17 cellular contexts compared by ENCODE assay signal in the genomic region with DNA sequence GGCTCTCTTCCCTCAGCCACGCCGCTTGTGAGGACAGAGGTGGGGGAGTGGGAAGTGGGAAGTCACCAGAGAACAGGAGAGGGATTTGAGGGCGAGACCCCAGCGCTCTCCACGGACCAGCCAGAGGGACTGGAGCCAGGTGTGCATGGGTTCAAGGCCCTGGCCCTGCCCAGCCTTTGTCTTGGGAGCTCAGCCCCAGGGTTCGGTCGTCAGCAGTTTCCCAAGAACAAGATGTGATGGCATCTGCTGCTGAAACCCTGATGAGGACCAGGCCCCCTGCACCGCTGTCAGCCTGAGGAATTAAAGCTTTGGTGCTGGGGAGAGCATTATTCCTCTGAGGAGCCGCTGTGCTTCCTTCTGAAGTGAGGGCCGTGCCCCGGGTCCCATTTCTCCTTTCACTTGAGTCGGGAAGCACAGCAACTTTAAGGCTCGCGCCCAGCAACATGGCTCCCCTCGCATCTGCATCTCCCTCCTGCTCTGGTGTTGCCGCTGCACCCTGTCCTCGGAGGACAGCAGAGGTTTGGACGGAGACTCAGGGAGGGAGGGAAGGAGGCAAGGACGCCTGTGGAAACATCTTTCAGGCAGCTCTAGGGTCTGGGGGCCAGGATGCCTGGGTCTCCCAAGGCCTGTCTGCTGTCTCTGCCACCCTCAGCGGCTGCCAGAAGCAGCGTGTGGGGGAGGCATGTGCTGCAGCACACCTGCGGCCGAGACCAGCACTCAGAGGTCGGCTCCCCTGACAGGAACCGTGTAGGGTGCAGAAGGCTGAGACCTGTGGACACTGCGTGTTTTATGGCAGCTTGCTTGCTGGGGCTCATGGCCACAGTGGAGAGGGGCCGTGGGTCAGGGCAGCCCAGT. TPM values are rescaled to one million over a fixed set of nuclear protein-coding genes. Genes with fewer than 3 reads are reported as not detected.
DNase-seq lines count a peak whose midpoint lies in the region; ATAC-seq and TF ChIP-seq lines count a peak whose summit lies in the region.
"Had no signal": no experiment of that assay in that cellular context is flagged by ENCODE, and none has a peak within 500 bp of the region (broad histone marks: within the 10 kb centered on the region; RNA-seq: fewer than 3 reads in every experiment).

No MANE protein-coding gene starts in this region.

- no peaks in the 10 kb centered on the region for H3K27me3 ChIP-seq in ovary
- H3K27me3 ChIP-seq: hepatocyte had no signal

- peak overlapping the region; percentile 71 for H3K4me3 Mint-ChIP-seq in activated naive CD8-positive, alpha-beta T cell treated with anti-CD3 and anti-CD28 coated beads, Interleukin-2, amount 10 ng/mL, durations not matched to agents 7 days and 5 days
- H3K4me3 Mint-ChIP-seq: stimulated activated naive CD8-positive, alpha-beta T cell treated with anti-CD3 and anti-CD28 coated beads, Interleukin-15, Interleukin-2, amounts not matched to agents 100 ng/mL and 50 ng/mL, for 24 hours had no signal

- H3K27me3 Mint-ChIP-seq in activated naive CD8-positive, alpha-beta T cell treated with anti-CD3 and anti-CD28 coated beads, Interleukin-2, amount 10 ng/mL, durations not matched to agents 7 days and 5 days: peaks cover 5% of the 10 kb centered on the region

- no peaks in the 10 kb centered on the region for H3K9me3 Mint-ChIP-seq in activated naive CD8-positive, alpha-beta T cell treated with anti-CD3 and anti-CD28 coated beads, Interleukin-2, amount 10 ng/mL, durations not matched to agents 7 days and 5 days
- H3K9me3 Mint-ChIP-seq: stimulated activated naive CD8-positive, alpha-beta T cell treated with anti-CD3 and anti-CD28 coated beads, Interleukin-15, Interleukin-2, amounts not matched to agents 100 ng/mL and 50 ng/mL, for 24 hours had no signal

- peaks cover 52% of the 10 kb centered on the region for H3K4me1 Mint-ChIP-seq in activated naive CD8-positive, alpha-beta T cell treated with anti-CD3 and anti-CD28 coated beads, Interleukin-2, amount 10 ng/mL, durations not matched to agents 7 days and 5 days

- H3K36me3 Mint-ChIP-seq in activated naive CD8-positive, alpha-beta T cell treated with anti-CD3 and anti-CD28 coated beads, Interleukin-2, amount 10 ng/mL, durations not matched to agents 7 days and 5 days: peaks cover 23% of the 10 kb centered on the region

- TF ChIP-seq CTCF in ovary (IDR thresholded peaks at IDR 0.05): no peak

- no peaks in the 10 kb centered on the region for H3K9me3 ChIP-seq in ovary

- H3K27ac Mint-ChIP-seq in activated naive CD8-positive, alpha-beta T cell treated with anti-CD3 and anti-CD28 coated beads, Interleukin-2, amount 10 ng/mL, durations not matched to agents 7 days and 5 days: peak overlapping the region; percentile 76
- H3K27ac Mint-ChIP-seq: stimulated activated naive CD8-positive, alpha-beta T cell treated with anti-CD3 and anti-CD28 coated beads, Interleukin-15, Interleukin-2, amounts not matched to agents 100 ng/mL and 50 ng/mL, for 24 hours had no signal

- no peak for ATAC-seq in activated naive CD8-positive, alpha-beta T cell treated with anti-CD3 and anti-CD28 coated beads, Interleukin-2, amount 10 ng/mL, durations not matched to agents 7 days and 5 days (ENCODE audit: low read depth)
- ATAC-seq in HG03442 (IDR thresholded peaks at IDR 0.05; ENCODE audit: unreplicated experiment) (no peak), GM19452 (IDR thresholded peaks at IDR 0.05; ENCODE audit: unreplicated experiment) (no peak)
- ATAC-seq: SK-N-SH treated with all-trans-retinoic acid at 6 μM for 48 hours had no signal

- DNase-seq in activated T-cell treated with anti-CD3 and anti-CD28 coated beads, Interleukin-2, amount 50 U/mL, for 1 hour: peak; percentile 35
- no peak for DNase-seq in activated T-cell treated with anti-CD3 and anti-CD28 coated beads, Interleukin-2, amount 50 U/mL, for 48 hours
- DNase-seq in activated naive CD8-positive, alpha-beta T cell treated with anti-CD3 and anti-CD28 coated beads, Interleukin-2, amount 10 ng/mL, durations not matched to agents 7 days and 5 days: peak; percentile 37
- peak in 3 of 5 donors; percentile 19 to 75 (median 51) for DNase-seq in ovary
- DNase-seq: effector CD8-positive, alpha-beta T cell; NCI-H1048; NCI-H526 treated with DMSO at 0.1 percent for 48 hours; PC-9 had no signal

- H3K4me1 ChIP-seq in ovary (ENCODE audit: insufficient read depth): no peaks in the 10 kb centered on the region
- H3K4me1 ChIP-seq: parathyroid adenoma had no signal

- WGBS in ovary, 3 donors: 43 to 56% (median 54%) methylated on average over 27 of the region's 27 CpGs

- no peak for TF ChIP-seq POLR2A in ovary (IDR thresholded peaks at IDR 0.05)

- no peak overlapping the region for H3K27ac ChIP-seq in ovary
- H3K27ac ChIP-seq: hepatocyte, parathyroid adenoma, PC-9 had no signal

- no peaks in the 10 kb centered on the region for H3K36me3 ChIP-seq in ovary

- POLR2A ChIA-PET in activated naive CD8-positive, alpha-beta T cell treated with anti-CD3 and anti-CD28 coated beads, Interleukin-2, amount 10 ng/mL, durations not matched to agents 7 days and 5 days (lab: Charles Lee): interaction anchor here (0.5 to 13.4 kb wide), 10 partner anchors 8 to 121 kb away, joined by 3 to 264 read pairs (median 4); partner anchors contain the start of genes IFITM2 and NLRP6

- intact Hi-C loops in ovary (cut with DNase I): loop anchor here in 1 of 4 donors (5.0 kb wide), 1 partner anchor 217 kb away; no protein-coding TSS in a partner anchor

- H3K4me3 ChIP-seq in ovary: no peak overlapping the region
- H3K4me3 ChIP-seq: hepatocyte, PC-9 had no signal

- TF ChIP-seq EP300 in ovary (IDR thresholded peaks at IDR 0.05): no peak

RNA-seq across cellular contexts. Expression of gene IFITM5, which starts 3.7 kb away (rescaled TPM):
- not detected for total RNA-seq in activated naive CD8-positive, alpha-beta T cell treated with anti-CD3 and anti-CD28 coated beads, Interleukin-2, amount 10 ng/mL, durations not matched to agents 7 days and 5 days
- total RNA-seq in ovary: not detected
- not detected for polyA plus RNA-seq in ovary
- total RNA-seq: CD4-positive, alpha-beta memory T cell; hepatocyte; kidney epithelial cell; mononuclear cell; PC-9 had no signal
- polyA plus RNA-seq: CD4-positive, alpha-beta memory T cell; hepatocyte had no signal

RNA-seq across cellular contexts. Expression of gene PGGHG, which starts 6.7 kb away (rescaled TPM):
- total RNA-seq in activated naive CD8-positive, alpha-beta T cell treated with anti-CD3 and anti-CD28 coated beads, Interleukin-2, amount 10 ng/mL, durations not matched to agents 7 days and 5 days: 100 to 1,000 TPM; 641 to 664 TPM
- 10 to 100 TPM in 4 of 7 donors, 1 to 10 TPM in 3; 3.3 to 21.3 (median 10.6) TPM for total RNA-seq in ovary
- polyA plus RNA-seq in ovary: 1 to 10 TPM in 1 of 2 donors, under 1 TPM in 1; 0.25 to 6.1 TPM

RNA-seq across cellular contexts. Expression of gene IFITM2, which starts 12.0 kb away (rescaled TPM):
- total RNA-seq in activated naive CD8-positive, alpha-beta T cell treated with anti-CD3 and anti-CD28 coated beads, Interleukin-2, amount 10 ng/mL, durations not matched to agents 7 days and 5 days: 1,000 to 10,000 TPM; 1,890 to 1,949 TPM
- 1,000 to 10,000 TPM in 1 of 7 donors, 100 to 1,000 TPM in 6; 207 to 1,149 (median 546) TPM for total RNA-seq in ovary
- 100 to 1,000 TPM; 306 to 616 TPM for polyA plus RNA-seq in ovary

RNA-seq across cellular contexts. Expression of gene NLRP6, which starts 17.4 kb away (rescaled TPM):
- total RNA-seq in activated naive CD8-positive, alpha-beta T cell treated with anti-CD3 and anti-CD28 coated beads, Interleukin-2, amount 10 ng/mL, durations not matched to agents 7 days and 5 days: 10 to 100 TPM; 32.1 to 34.0 TPM
- 1 to 10 TPM in 1 of 7 donors, under 1 TPM in 4, not detected in 2; 0.15 to 1.1 (median 0.20) TPM for total RNA-seq in ovary
- polyA plus RNA-seq in ovary: under 1 TPM in 1 of 2 donors, not detected in 1; 0.02 TPM
- total RNA-seq: hepatocyte, kidney epithelial cell, PC-9 had no signal

RNA-seq across cellular contexts. Expression of gene IFITM1, which starts 18.3 kb away (rescaled TPM):
- 1,000 to 10,000 TPM; 1,182 to 1,374 TPM for total RNA-seq in activated naive CD8-positive, alpha-beta T cell treated with anti-CD3 and anti-CD28 coated beads, Interleukin-2, amount 10 ng/mL, durations not matched to agents 7 days and 5 days
- 100 to 1,000 TPM; 317 to 760 (median 496) TPM for total RNA-seq in ovary
- 100 to 1,000 TPM; 211 to 748 TPM for polyA plus RNA-seq in ovary

Comparison
In these comparisons a context has a peak if more than half of its experiments do, and no peak if none do; other contexts are left out.
1. DNase-seq: peak in activated T-cell treated with anti-CD3 and anti-CD28 coated beads, Interleukin-2, amount 50 U/mL, for 1 hour (single experiment), activated naive CD8-positive, alpha-beta T cell treated with anti-CD3 and anti-CD28 coated beads, Interleukin-2, amount 10 ng/mL, durations not matched to agents 7 days and 5 days (single experiment) and ovary (3 of 5); none in activated T-cell treated with anti-CD3 and anti-CD28 coated beads, Interleukin-2, amount 50 U/mL, for 48 hours (0 of 2).
2. RNA of gene PGGHG, which starts 6.7 kb away (total RNA-seq): 641 to 664 TPM in activated naive CD8-positive, alpha-beta T cell treated with anti-CD3 and anti-CD28 coated beads, Interleukin-2, amount 10 ng/mL, durations not matched to agents 7 days and 5 days; 3.3 to 21.3 TPM in ovary; every median in the first group is over 10 times any median in the second.